8 cellular contexts compared by ENCODE assay signal in genomic region chr14:68862954-68863594, GRCh38.
DNase-seq lines count a peak whose midpoint lies in the region; ATAC-seq and TF ChIP-seq lines count a peak whose summit lies in the region.

No MANE protein-coding gene starts in this region.

- intact Hi-C loops in spleen (cut with DNase I; ENCODE audit: low total_unique reads): no loop called here

- ATAC-seq in activated CD4-positive, CD25-positive, alpha-beta regulatory T cell treated with anti-CD3 and anti-CD28 coated beads, Interleukin-2, amount 50 U/mL, for 24 hours: no peak
- ATAC-seq in GM21528 (IDR thresholded peaks at IDR 0.05; ENCODE audit: low FRiP score, unreplicated experiment): no peak

- peaks cover 0 to 7% (median 0%) of the 10 kb centered on the region in 6 donors for H3K36me3 ChIP-seq in spleen

- H3K9me3 ChIP-seq in spleen: peaks cover 3 to 23% (median 15%) of the 10 kb centered on the region in 8 donors

- DNase-seq in activated CD4-positive, CD25-positive, alpha-beta regulatory T cell (lab: John Stamatoyannopoulos, UW): peak in 3 of 4 experiments; percentile 14 to 47 (median 31)
- DNase-seq in NCI-H2029 treated with DMSO at 0.1 percent for 48 hours (lab: John Stamatoyannopoulos, UW) (peak; percentile 33), T1000 (lab: John Stamatoyannopoulos, UW) (peak; percentile 37), astrocyte of the spinal cord (ENCODE audit: low read depth, low spot score) (peak; percentile 81), iPS-NIHi11 (ENCODE audit: low spot score) (peak; percentile 89), spleen (peak; percentile 84)

- H3K27me3 ChIP-seq in spleen (replicated peaks in 1 of 7): no peaks in the 10 kb centered on the region

- no peak for TF ChIP-seq POLR2A in spleen (IDR thresholded peaks at IDR 0.05)

- H3K4me3 ChIP-seq in astrocyte of the spinal cord (ENCODE audit: low read depth, low read length) (no peak overlapping the region), spleen (no peak overlapping the region)

- peak; percentile 81 for TF ChIP-seq CTCF in astrocyte of the spinal cord (IDR thresholded peaks at IDR 0.05; ENCODE audit: low read depth, low read length)
- peak; percentile 24 to 80 (median 69) for TF ChIP-seq CTCF in spleen (IDR thresholded peaks at IDR 0.05 in 8 of 11, conservative IDR thresholded peaks at IDR 0.05 in 3 of 11)

- peaks cover 0 to 6% (median 0%) of the 10 kb centered on the region in 6 donors for H3K4me1 ChIP-seq in spleen

- H3K27ac ChIP-seq in spleen: no peak overlapping the region

- WGBS in spleen, 5 donors: 0 to 2% (median 2%) methylated on average over 2 of the region's 2 CpGs

- in situ Hi-C loops in astrocyte of the spinal cord (cut with HindIII; ENCODE audit: low sequenced_read_pairs): no loop called here

Comparison
In these comparisons a context has a peak if more than half of its experiments do, and no peak if none do; other contexts are left out.
1. DNase-seq: peak in every context shown above with its lines; median percentile 89 in iPS-NIHi11; 84 in spleen; 81 in astrocyte of the spinal cord; 37 in T1000; 33 in NCI-H2029 treated with DMSO at 0.1 percent for 48 hours; 31 in activated CD4-positive, CD25-positive, alpha-beta regulatory T cell.